Comparison of ENCODE assay signal across 19 cellular contexts in the genomic region with DNA sequence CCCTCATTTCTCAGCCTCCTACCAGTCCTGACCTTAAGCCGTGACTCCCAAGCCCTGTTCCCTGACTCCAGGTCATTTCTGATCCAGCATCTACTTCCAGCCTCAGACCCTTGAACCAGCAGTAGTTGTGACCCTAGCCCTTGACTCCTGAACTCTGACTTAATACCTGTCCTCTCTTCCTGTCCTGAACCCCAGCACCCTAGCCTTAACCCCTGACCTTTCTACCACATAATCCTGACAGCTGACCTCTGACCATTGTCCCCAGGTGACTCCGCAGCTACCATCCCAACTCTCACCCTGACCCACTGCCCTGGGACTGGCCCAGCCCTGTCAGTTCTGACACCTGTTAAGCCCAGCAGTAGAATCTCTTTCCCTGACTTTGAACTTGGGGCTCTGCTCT. TPM values are rescaled to one million over a fixed set of nuclear protein-coding genes. Genes with fewer than 3 reads are reported as not detected.
DNase-seq lines count a peak whose midpoint lies in the region; ATAC-seq, FAIRE-seq and TF ChIP-seq lines count a peak whose summit lies in the region.
"Had no signal": no experiment of that assay in that cellular context is flagged by ENCODE, and none has a peak within 500 bp of the region (broad histone marks: within the 10 kb centered on the region; RNA-seq: fewer than 3 reads in every experiment).

No MANE protein-coding gene starts in this region.

- no peaks in the 10 kb centered on the region for H3K9me3 ChIP-seq in CD4-positive, alpha-beta memory T cell (ENCODE audit: control insufficient read depth in 1 of 2, low read length in 2 of 2)
- H3K9me3 ChIP-seq: adrenal gland, lower lobe of right lung, pancreas had no signal

- H3K36me3 ChIP-seq in CD4-positive, alpha-beta memory T cell (ENCODE audit: insufficient read depth, low read length): peaks cover 25% of the 10 kb centered on the region
- H3K36me3 ChIP-seq in GM23338 (ENCODE audit: insufficient read depth): no peaks in the 10 kb centered on the region
- H3K36me3 ChIP-seq in bronchial epithelial cell (ENCODE audit: control insufficient read depth, insufficient read depth, low read length): peaks cover 21% of the 10 kb centered on the region

- DNase-seq in CD4-positive, alpha-beta memory T cell: no peak
- DNase-seq in GM23338 (ENCODE audit: low spot score) (no peak), bronchial epithelial cell (ENCODE audit: low read depth) (no peak), NCI-H1694 treated with DMSO at 0.1 percent for 48 hours (lab: John Stamatoyannopoulos, UW) (no peak), D341Med (ENCODE audit: low spot score) (no peak)
- DNase-seq in naive thymus-derived CD8-positive, alpha-beta T cell: no peak
- DNase-seq in stimulated activated CD4-positive, alpha-beta T cell treated with anti-CD3 and anti-CD28 coated beads, Interleukin-2, amount 100 ng/mL, for 24 hours: no peak
- DNase-seq: activated T-cell treated with anti-CD3 and anti-CD28 coated beads, Interleukin-2, amount 50 U/mL, for 72 hours; lower lobe of right lung; NCI-H1105; NCI-H2171 treated with DMSO at 0.1 percent for 48 hours; SHP77; stimulated activated CD4-positive, alpha-beta T cell treated with anti-CD3 and anti-CD28 coated beads, Interleukin-1b, Interleukin-23, amount 100 ng/mL, for 48 hours had no signal

- peaks cover 0 to 5% (median 0%) of the 10 kb centered on the region in 8 donors for H3K9me3 Mint-ChIP-seq in CD4-positive, alpha-beta memory T cell
- peaks cover 4% of the 10 kb centered on the region; the same call in 2 of the 3 replicates for H3K9me3 Mint-ChIP-seq in GM23338
- H3K9me3 Mint-ChIP-seq in naive thymus-derived CD8-positive, alpha-beta T cell: no peaks in the 10 kb centered on the region
- H3K9me3 Mint-ChIP-seq: activated CD4-positive, alpha-beta memory T cell treated with anti-CD3 and anti-CD28 coated beads, Interleukin-2, amount 10 ng/mL, durations not matched to agents 7 days and 5 days; activated T-cell treated with anti-CD3 and anti-CD28 coated beads, Interleukin-2, amount 50 U/mL, for 72 hours; effector memory CD8-positive, alpha-beta T cell had no signal

- H4K20me1 ChIP-seq in GM23338 (replicated peaks; ENCODE audit: insufficient read depth): no peaks in the 10 kb centered on the region; the same call in 1 of the 2 replicates

- H2AFZ ChIP-seq in GM23338: no peak overlapping the region

- no peaks in the 10 kb centered on the region for H3K9me2 ChIP-seq in GM23338 (ENCODE audit: insufficient read depth)

- peaks cover 30 to 69% of the 10 kb centered on the region in 2 donors for H3K36me3 Mint-ChIP-seq in CD4-positive, alpha-beta memory T cell
- H3K36me3 Mint-ChIP-seq in GM23338 (ENCODE audit: low read depth): peaks cover 22% of the 10 kb centered on the region
- H3K36me3 Mint-ChIP-seq in naive thymus-derived CD8-positive, alpha-beta T cell: peaks cover 0 to 52% (median 22%) of the 10 kb centered on the region in 3 donors

- H3K27ac Mint-ChIP-seq in CD4-positive, alpha-beta memory T cell: peak overlapping the region in 6 of 7 donors; percentile 12 to 92 (median 30)
- no peak overlapping the region for H3K27ac Mint-ChIP-seq in GM23338
- peak overlapping the region in 6 of 10 donors; percentile 6 to 83 (median 62) for H3K27ac Mint-ChIP-seq in naive thymus-derived CD8-positive, alpha-beta T cell
- H3K27ac Mint-ChIP-seq: activated CD4-positive, alpha-beta memory T cell treated with anti-CD3 and anti-CD28 coated beads, Interleukin-2, amount 10 ng/mL, durations not matched to agents 7 days and 5 days; activated T-cell treated with anti-CD3 and anti-CD28 coated beads, Interleukin-2, amount 50 U/mL, for 72 hours had no signal

- H3K4me3 Mint-ChIP-seq in CD4-positive, alpha-beta memory T cell: peak overlapping the region in 3 of 8 donors; percentile 10 to 37 (median 29)
- peak overlapping the region; percentile 21; the same call in 1 of the 3 replicates for H3K4me3 Mint-ChIP-seq in GM23338
- no peak overlapping the region for H3K4me3 Mint-ChIP-seq in naive thymus-derived CD8-positive, alpha-beta T cell
- H3K4me3 Mint-ChIP-seq: activated CD4-positive, alpha-beta memory T cell treated with anti-CD3 and anti-CD28 coated beads, Interleukin-2, amount 10 ng/mL, durations not matched to agents 7 days and 5 days; activated T-cell treated with anti-CD3 and anti-CD28 coated beads, Interleukin-2, amount 50 U/mL, for 72 hours had no signal

- H3K27me3 Mint-ChIP-seq in CD4-positive, alpha-beta memory T cell: no peaks in the 10 kb centered on the region
- H3K27me3 Mint-ChIP-seq in GM23338 (ENCODE audit: insufficient read depth, low read depth, poor library complexity): peaks cover 37% of the 10 kb centered on the region
- no peaks in the 10 kb centered on the region for H3K27me3 Mint-ChIP-seq in naive thymus-derived CD8-positive, alpha-beta T cell
- H3K27me3 Mint-ChIP-seq: activated CD4-positive, alpha-beta memory T cell treated with anti-CD3 and anti-CD28 coated beads, Interleukin-2, amount 10 ng/mL, durations not matched to agents 7 days and 5 days; effector memory CD8-positive, alpha-beta T cell had no signal

- peaks cover 2 to 8% (median 5%) of the 10 kb centered on the region in 4 donors for H3K4me1 Mint-ChIP-seq in CD4-positive, alpha-beta memory T cell
- H3K4me1 Mint-ChIP-seq in GM23338: peaks cover 19% of the 10 kb centered on the region
- peaks cover 0 to 6% (median 6%) of the 10 kb centered on the region in 4 donors for H3K4me1 Mint-ChIP-seq in naive thymus-derived CD8-positive, alpha-beta T cell

- 0 out of 2 replicates have a peak, but pooled peaks cover 6% of the 10 kb centered on the region for H3F3A ChIP-seq in GM23338 (replicated peaks; ENCODE audit: low read depth)

- POLR2A ChIA-PET in CD4-positive, alpha-beta memory T cell (lab: Charles Lee; ENCODE audit: partially characterized antibody): no interaction called here
- POLR2A ChIA-PET in naive thymus-derived CD8-positive, alpha-beta T cell (lab: Charles Lee): no interaction called here

- intact Hi-C loops in CD4-positive, alpha-beta memory T cell (cut with micrococcal nuclease): no loop called here

- H3K79me2 ChIP-seq in GM23338 (replicated peaks; ENCODE audit: insufficient read depth): no peaks in the 10 kb centered on the region

- peak; percentile 60 for FAIRE-seq in bronchial epithelial cell (lab: Jason Lieb, UNC)
- FAIRE-seq: pancreas had no signal

- CTCF ChIA-PET in CD4-positive, alpha-beta memory T cell (lab: Charles Lee; ENCODE audit: partially characterized antibody): interaction anchor here (1.0 kb wide), 1 partner anchor 308 kb away, joined by 3 read pairs; no protein-coding TSS in a partner anchor

- H3K27ac ChIP-seq in CD4-positive, alpha-beta memory T cell (ENCODE audit: low read depth, low read length): no peak overlapping the region
- no peak overlapping the region for H3K27ac ChIP-seq in GM23338 (ENCODE audit: low read depth)
- H3K27ac ChIP-seq: lower lobe of right lung, pancreas had no signal

- H3K4me3 ChIP-seq in CD4-positive, alpha-beta memory T cell (ENCODE audit: low read length in 2 of 2): no peak overlapping the region
- H3K4me3 ChIP-seq in GM23338: no peak overlapping the region
- H3K4me3 ChIP-seq in bronchial epithelial cell (ENCODE audit: low read depth, low read length): no peak overlapping the region
- H3K4me3 ChIP-seq: adrenal gland, lower lobe of right lung, pancreas had no signal

- H3K4me2 ChIP-seq in GM23338: no peak overlapping the region

- TF ChIP-seq CTCF in GM23338 (conservative IDR thresholded peaks at IDR 0.05; ENCODE audit: low read depth in 2 of 2): no peak
- no peak for TF ChIP-seq CTCF in bronchial epithelial cell (IDR thresholded peaks at IDR 0.05; ENCODE audit: insufficient read depth, low read length, severe bottlenecking)

- no peaks in the 10 kb centered on the region for H3K4me1 ChIP-seq in CD4-positive, alpha-beta memory T cell (ENCODE audit: insufficient read depth, low read length)
- H3K4me1 ChIP-seq in GM23338 (ENCODE audit: insufficient read depth): no peaks in the 10 kb centered on the region
- H3K4me1 ChIP-seq: lower lobe of right lung, pancreas had no signal

- H3K27me3 ChIP-seq in CD4-positive, alpha-beta memory T cell (ENCODE audit: insufficient read depth, low read length): no peaks in the 10 kb centered on the region
- no peaks in the 10 kb centered on the region for H3K27me3 ChIP-seq in GM23338 (ENCODE audit: insufficient read depth)
- no peaks in the 10 kb centered on the region for H3K27me3 ChIP-seq in bronchial epithelial cell (ENCODE audit: control insufficient read depth, insufficient read depth, low read length)
- H3K27me3 ChIP-seq: adrenal gland, pancreas had no signal

- no peak for ATAC-seq in GM23338
- no peak for ATAC-seq in naive thymus-derived CD8-positive, alpha-beta T cell
- ATAC-seq in GM21367 (IDR thresholded peaks at IDR 0.05; ENCODE audit: unreplicated experiment): no peak
- ATAC-seq: lower lobe of right lung had no signal

TF ChIP-seq in GM23338, 12 proteins besides CTCF, POLR2A, EP300 and RAD21 (continues in another document):
- TF ChIP-seq POLR2AphosphoS5 (IDR thresholded peaks at IDR 0.05; ENCODE audit: low read depth) (no peak), EZH2phosphoT487 (IDR thresholded peaks at IDR 0.05; ENCODE audit: unreplicated experiment) (no peak)

RNA-seq across cellular contexts. Expression of gene MYH7B, which starts 42.1 kb away (rescaled TPM):
- under 1 TPM; 0.39 to 0.47 TPM for total RNA-seq in CD4-positive, alpha-beta memory T cell
- under 1 TPM in 1 of 2 donors, not detected in 1; 0.32 TPM for polyA plus RNA-seq in CD4-positive, alpha-beta memory T cell
- total RNA-seq in GM23338 (2014; rRNA removed; shearing (Covaris generic)): 0.10 and 0.78 TPM in 2 replicates
- polyA plus RNA-seq in GM23338 (2016; fragmentation: Nextera tagmentation; extraction: Ambion mirVana): 1.0 and 1.1 TPM in 2 replicates
- total RNA-seq in bronchial epithelial cell: under 0.01 TPM in 2 replicates
- total RNA-seq in naive thymus-derived CD8-positive, alpha-beta T cell: under 1 TPM; 0.82 to 0.83 TPM
- polyA plus RNA-seq in naive thymus-derived CD8-positive, alpha-beta T cell: under 1 TPM in 1 of 3 donors, not detected in 2; 0.49 TPM
- total RNA-seq: HT1080 had no signal

RNA-seq across cellular contexts. Expression of gene GSS, which starts 42.2 kb away (rescaled TPM):
- total RNA-seq in CD4-positive, alpha-beta memory T cell: 10 to 100 TPM; 41.0 to 43.3 TPM
- polyA plus RNA-seq in CD4-positive, alpha-beta memory T cell: 10 to 100 TPM; 32.2 to 38.6 TPM
- total RNA-seq in GM23338 (2014; rRNA removed; shearing (Covaris generic)): 47.5 and 63.3 TPM in 2 replicates
- polyA plus RNA-seq in GM23338 (2016; fragmentation: Nextera tagmentation; extraction: Ambion mirVana): 31.4 and 34.0 TPM in 2 replicates
- 105 and 192 TPM in 2 replicates for total RNA-seq in bronchial epithelial cell
- 10 to 100 TPM; 41.0 to 42.4 TPM for total RNA-seq in naive thymus-derived CD8-positive, alpha-beta T cell
- polyA plus RNA-seq in naive thymus-derived CD8-positive, alpha-beta T cell: 10 to 100 TPM; 29.3 to 41.7 (median 34.4) TPM
